ENCODE assay signal across 14 cellular contexts in the genomic region with DNA sequence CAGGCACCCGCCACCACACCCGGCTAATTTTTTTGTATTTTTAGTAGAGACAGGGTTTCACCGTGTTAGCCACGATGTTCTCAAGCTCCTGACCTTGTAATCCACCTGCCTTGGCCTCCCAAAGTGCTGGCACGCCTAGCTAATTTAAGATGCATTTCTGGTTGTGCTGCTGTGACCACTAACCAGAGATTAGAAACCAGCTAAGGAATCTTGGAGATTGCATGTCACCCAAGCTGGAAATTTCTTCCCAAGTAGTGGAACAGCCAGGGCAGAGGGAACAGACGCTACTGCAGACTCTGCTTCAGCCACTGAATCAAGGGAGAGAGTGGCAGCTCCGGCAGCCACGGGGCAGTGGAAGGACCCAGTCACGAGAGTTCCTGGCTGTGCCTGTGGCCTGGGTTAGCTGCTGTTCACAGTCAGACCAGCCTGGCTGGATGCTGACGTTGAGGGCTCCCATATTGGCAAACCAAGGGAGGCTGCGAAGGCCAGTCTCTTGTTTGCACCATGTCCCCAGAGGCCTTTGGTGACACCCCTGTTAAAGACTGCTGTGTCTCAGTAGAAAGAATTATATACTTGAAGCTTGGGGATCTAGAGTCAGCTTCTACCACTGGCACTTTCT. TPM values are rescaled to one million over a fixed set of nuclear protein-coding genes. Genes with fewer than 3 reads are reported as not detected.
DNase-seq lines count a peak whose midpoint lies in the region; ATAC-seq and TF ChIP-seq lines count a peak whose summit lies in the region.
"Had no signal": no experiment of that assay in that cellular context is flagged by ENCODE, and none has a peak within 500 bp of the region (broad histone marks: within the 10 kb centered on the region; RNA-seq: fewer than 3 reads in every experiment).

No MANE protein-coding gene starts in this region.

- peaks cover 93% of the 10 kb centered on the region for H3K36me3 ChIP-seq in muscle layer of colon (ENCODE audit: insufficient read depth, low read length)
- H3K36me3 ChIP-seq: ovary had no signal

- peaks cover 85% of the 10 kb centered on the region for H3K4me1 ChIP-seq in muscle layer of colon (ENCODE audit: insufficient read depth, low read length)

- no peaks in the 10 kb centered on the region for H3K27me3 ChIP-seq in muscle layer of colon (ENCODE audit: control insufficient read depth in 1 of 2, insufficient read depth in 2 of 2, low read length in 2 of 2)
- H3K27me3 ChIP-seq: left lung, ovary had no signal

- H3K27ac Mint-ChIP-seq in activated naive CD4-positive, alpha-beta T cell treated with anti-CD3 and anti-CD28 coated beads, Interleukin-2, amount 10 ng/mL, durations not matched to agents 7 days and 5 days: peak overlapping the region; percentile 80
- peak overlapping the region; percentile 48 for H3K27ac Mint-ChIP-seq in activated naive CD8-positive, alpha-beta T cell treated with anti-CD3 and anti-CD28 coated beads for 36 hours
- H3K27ac Mint-ChIP-seq in type B pancreatic cell (peak overlapping the region; percentile 91), progenitor cell of endocrine pancreas (no peak overlapping the region)

- H3K9me3 ChIP-seq in muscle layer of colon (ENCODE audit: low read length): no peaks in the 10 kb centered on the region
- H3K9me3 ChIP-seq: left lung, ovary had no signal

- DNase-seq in activated naive CD4-positive, alpha-beta T cell treated with anti-CD3 and anti-CD28 coated beads, Interleukin-2, amount 10 ng/mL, durations not matched to agents 7 days and 5 days: no peak
- DNase-seq in activated naive CD4-positive, alpha-beta T cell treated with Interleukin-2 at 50 U/mL for 16 hours: no peak
- no peak for DNase-seq in activated naive CD8-positive, alpha-beta T cell treated with anti-CD3 and anti-CD28 coated beads for 36 hours
- no peak for DNase-seq in type B pancreatic cell (ENCODE audit: extremely low spot score, unreplicated experiment)
- no peak for DNase-seq in progenitor cell of endocrine pancreas (ENCODE audit: low spot score, unreplicated experiment)
- no peak for DNase-seq in stimulated activated naive CD4-positive, alpha-beta T cell treated with Interleukin-2 at 50 U/mL for 16 hours (lab: John Stamatoyannopoulos, UW)
- DNase-seq: activated gamma-delta T cell treated with Interleukin-2 at 50 U/mL for 16 hours; dermis blood vessel endothelial cell; ovary; SIG-M5; stimulated activated CD4-positive, alpha-beta T cell treated with anti-CD3 and anti-CD28 coated beads, Interleukin-4, amount 100 ng/mL, for 1 hour had no signal

- no peak overlapping the region for H3K4me3 ChIP-seq in muscle layer of colon (ENCODE audit: low read depth in 1 of 2, low read length in 2 of 2)
- H3K4me3 ChIP-seq: left lung, ovary had no signal

- H3K4me1 Mint-ChIP-seq in activated naive CD4-positive, alpha-beta T cell treated with anti-CD3 and anti-CD28 coated beads, Interleukin-2, amount 10 ng/mL, durations not matched to agents 7 days and 5 days: peaks cover 85% of the 10 kb centered on the region
- H3K4me1 Mint-ChIP-seq in activated naive CD8-positive, alpha-beta T cell treated with anti-CD3 and anti-CD28 coated beads for 36 hours: peaks cover 49% of the 10 kb centered on the region
- peaks cover 22% of the 10 kb centered on the region for H3K4me1 Mint-ChIP-seq in type B pancreatic cell (ENCODE audit: unreplicated experiment)
- peaks cover 18% of the 10 kb centered on the region for H3K4me1 Mint-ChIP-seq in progenitor cell of endocrine pancreas (ENCODE audit: low read depth)

- no peaks in the 10 kb centered on the region for H3K9me3 Mint-ChIP-seq in activated naive CD4-positive, alpha-beta T cell treated with anti-CD3 and anti-CD28 coated beads, Interleukin-2, amount 10 ng/mL, durations not matched to agents 7 days and 5 days
- no peaks in the 10 kb centered on the region for H3K9me3 Mint-ChIP-seq in activated naive CD8-positive, alpha-beta T cell treated with anti-CD3 and anti-CD28 coated beads for 36 hours
- H3K9me3 Mint-ChIP-seq in type B pancreatic cell (no peaks in the 10 kb centered on the region), progenitor cell of endocrine pancreas (ENCODE audit: low read depth) (no peaks in the 10 kb centered on the region)

- TF ChIP-seq CTCF in type B pancreatic cell (conservative IDR thresholded peaks at IDR 0.05) (no peak), progenitor cell of endocrine pancreas (IDR thresholded peaks at IDR 0.05; ENCODE audit: unreplicated experiment) (no peak)

- H3K9ac ChIP-seq in muscle layer of colon (ENCODE audit: low read length): no peak overlapping the region

- peak overlapping the region; percentile 37 for H3K27ac ChIP-seq in muscle layer of colon (ENCODE audit: low read depth, low read length)
- H3K27ac ChIP-seq: ovary had no signal

- H3K27me3 Mint-ChIP-seq in activated naive CD4-positive, alpha-beta T cell treated with anti-CD3 and anti-CD28 coated beads, Interleukin-2, amount 10 ng/mL, durations not matched to agents 7 days and 5 days: no peaks in the 10 kb centered on the region
- no peaks in the 10 kb centered on the region for H3K27me3 Mint-ChIP-seq in activated naive CD8-positive, alpha-beta T cell treated with anti-CD3 and anti-CD28 coated beads for 36 hours
- no peaks in the 10 kb centered on the region for H3K27me3 Mint-ChIP-seq in type B pancreatic cell
- H3K27me3 Mint-ChIP-seq in progenitor cell of endocrine pancreas: no peaks in the 10 kb centered on the region

- CTCF ChIA-PET in activated naive CD4-positive, alpha-beta T cell treated with anti-CD3 and anti-CD28 coated beads, Interleukin-2, amount 10 ng/mL, durations not matched to agents 7 days and 5 days (lab: Charles Lee): interaction anchor here (0.7 to 2.0 kb wide), 4 partner anchors 14 to 42 kb away, joined by 3 to 5 read pairs (median 3); no protein-coding TSS in a partner anchor

- peaks cover 78% of the 10 kb centered on the region for H3K36me3 Mint-ChIP-seq in activated naive CD4-positive, alpha-beta T cell treated with anti-CD3 and anti-CD28 coated beads, Interleukin-2, amount 10 ng/mL, durations not matched to agents 7 days and 5 days
- H3K36me3 Mint-ChIP-seq in activated naive CD8-positive, alpha-beta T cell treated with anti-CD3 and anti-CD28 coated beads for 36 hours: peaks cover 80% of the 10 kb centered on the region
- H3K36me3 Mint-ChIP-seq in type B pancreatic cell: peaks cover 45% of the 10 kb centered on the region
- peaks cover 30% of the 10 kb centered on the region for H3K36me3 Mint-ChIP-seq in progenitor cell of endocrine pancreas (ENCODE audit: insufficient read depth)

- H3K4me3 Mint-ChIP-seq in activated naive CD4-positive, alpha-beta T cell treated with anti-CD3 and anti-CD28 coated beads, Interleukin-2, amount 10 ng/mL, durations not matched to agents 7 days and 5 days: no peak overlapping the region
- no peak overlapping the region for H3K4me3 Mint-ChIP-seq in activated naive CD8-positive, alpha-beta T cell treated with anti-CD3 and anti-CD28 coated beads for 36 hours
- peak overlapping the region; percentile 44 for H3K4me3 Mint-ChIP-seq in type B pancreatic cell
- H3K4me3 Mint-ChIP-seq in progenitor cell of endocrine pancreas (ENCODE audit: low read depth): no peak overlapping the region

- no peak for ATAC-seq in HG03378 (IDR thresholded peaks at IDR 0.05; ENCODE audit: unreplicated experiment)

RNA-seq across cellular contexts. Expression of a gene that starts 7.9 kb away (rescaled TPM):
- 100 to 1,000 TPM; 203 to 204 TPM for total RNA-seq in activated naive CD8-positive, alpha-beta T cell treated with anti-CD3 and anti-CD28 coated beads for 36 hours
- total RNA-seq in type B pancreatic cell (ENCODE audit: low replicate concordance) (425 and 472 TPM in 2 replicates), progenitor cell of endocrine pancreas (275 and 300 TPM in 2 replicates)

RNA-seq across cellular contexts. Expression of a gene that starts 27.5 kb away (rescaled TPM):
- total RNA-seq in activated naive CD8-positive, alpha-beta T cell treated with anti-CD3 and anti-CD28 coated beads for 36 hours: 100 to 1,000 TPM; 168 to 169 TPM
- total RNA-seq in type B pancreatic cell (ENCODE audit: low replicate concordance) (86.9 and 98.7 TPM in 2 replicates), progenitor cell of endocrine pancreas (65.5 and 67.5 TPM in 2 replicates)

RNA-seq across cellular contexts. Expression of a gene that starts 59.3 kb away (rescaled TPM):
- total RNA-seq in activated naive CD8-positive, alpha-beta T cell treated with anti-CD3 and anti-CD28 coated beads for 36 hours: 10 to 100 TPM; 29.6 to 29.8 TPM
- total RNA-seq in type B pancreatic cell (ENCODE audit: low replicate concordance) (0.68 and 1.5 TPM in 2 replicates), progenitor cell of endocrine pancreas (0.72 and 0.84 TPM in 2 replicates)
- total RNA-seq: dermis blood vessel endothelial cell had no signal

Comparison
In these comparisons a context has a peak if more than half of its experiments do, and no peak if none do; other contexts are left out.
1. RNA of a gene that starts 59.3 kb away (total RNA-seq): 29.6 to 29.8 TPM in activated naive CD8-positive, alpha-beta T cell treated with anti-CD3 and anti-CD28 coated beads for 36 hours; 0.72 to 0.84 TPM in progenitor cell of endocrine pancreas and 0.68 to 1.5 TPM in type B pancreatic cell; every median in the first group is over 10 times any median in the second.